ENCODE assay signal across 8 cellular contexts in genomic region chr2:27370026-27370815, GRCh38. TPM values are rescaled to one million over a fixed set of nuclear protein-coding genes. Genes with fewer than 3 reads are reported as not detected.
DNase-seq lines count a peak whose midpoint lies in the region; ATAC-seq and TF ChIP-seq lines count a peak whose summit lies in the region.

Gene EIF2B4, minus strand, starts transcription at chr2:27370338. Its CDS starts 24 bp downstream, at chr2:27370314.
A gene with protein sequence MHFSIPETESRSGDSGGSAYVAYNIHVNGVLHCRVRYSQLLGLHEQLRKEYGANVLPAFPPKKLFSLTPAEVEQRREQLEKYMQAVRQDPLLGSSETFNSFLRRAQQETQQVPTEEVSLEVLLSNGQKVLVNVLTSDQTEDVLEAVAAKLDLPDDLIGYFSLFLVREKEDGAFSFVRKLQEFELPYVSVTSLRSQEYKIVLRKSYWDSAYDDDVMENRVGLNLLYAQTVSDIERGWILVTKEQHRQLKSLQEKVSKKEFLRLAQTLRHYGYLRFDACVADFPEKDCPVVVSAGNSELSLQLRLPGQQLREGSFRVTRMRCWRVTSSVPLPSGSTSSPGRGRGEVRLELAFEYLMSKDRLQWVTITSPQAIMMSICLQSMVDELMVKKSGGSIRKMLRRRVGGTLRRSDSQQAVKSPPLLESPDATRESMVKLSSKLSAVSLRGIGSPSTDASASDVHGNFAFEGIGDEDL (plus strand): TSS chr2:27370616. CDS start chr2:27370744, 128 bp downstream.

- H3K27me3 Mint-ChIP-seq in activated T-cell treated with anti-CD3 and anti-CD28 coated beads, Interleukin-2, amount 50 U/mL, for 24 hours, result no peaks in the 10 kb centered on the region

- peaks cover 29 to 31% of the 10 kb centered on the region in 2 donors for H3K4me1 ChIP-seq in mucosa of rectum (ENCODE audit: control insufficient read depth in 2 of 2, insufficient read depth in 2 of 2, low read length in 2 of 2)

- H3K4me3 Mint-ChIP-seq in activated T-cell treated with anti-CD3 and anti-CD28 coated beads, Interleukin-2, amount 50 U/mL, for 24 hours, result peak within 1 kb of the TSS; percentile 94

- H3K27me3 ChIP-seq in mucosa of rectum (ENCODE audit: control insufficient read depth in 2 of 2, insufficient read depth in 2 of 2, low read length in 2 of 2), result no peaks in the 10 kb centered on the region

- DNase-seq in DMS79 treated with DMSO at 0.1 percent for 48 hours (lab: John Stamatoyannopoulos, UW), result peak; percentile 98
- DNase-seq in KG1 (lab: John Stamatoyannopoulos, UW), result peak; percentile 96
- DNase-seq in activated T-cell treated with anti-CD3 and anti-CD28 coated beads, Interleukin-2, amount 50 U/mL, for 24 hours, result peak; percentile 99
- peak; percentile 89 for DNase-seq in epithelial cell of proximal tubule (ENCODE audit: low read depth)
- DNase-seq in stimulated activated CD8-positive, alpha-beta memory T cell treated with anti-CD3 and anti-CD28 coated beads, Interleukin-4, amount 100 ng/mL, for 48 hours, result peak; percentile 99

- H3K9ac ChIP-seq in mucosa of rectum (ENCODE audit: low read depth in 1 of 2, low read length in 2 of 2), result peak within 1 kb of the TSS; percentile 97

- no peaks in the 10 kb centered on the region for H3K9me3 ChIP-seq in mucosa of rectum (ENCODE audit: control insufficient read depth in 2 of 2, low read length in 2 of 2)

- H3K27ac ChIP-seq in mucosa of rectum (ENCODE audit: low read depth in 2 of 2, low read length in 2 of 2), result peak within 1 kb of the TSS; percentile 91 to 93

- H3K9me3 Mint-ChIP-seq in activated T-cell treated with anti-CD3 and anti-CD28 coated beads, Interleukin-2, amount 50 U/mL, for 24 hours, result no peaks in the 10 kb centered on the region

- H3K4me3 ChIP-seq in epithelial cell of proximal tubule (ENCODE audit: low read depth, low read length) (peak within 1 kb of the TSS; percentile 86), mucosa of rectum (ENCODE audit: low read length in 2 of 2) (peak within 1 kb of the TSS; percentile 94 to 96)

- peaks cover 51% of the 10 kb centered on the region for H3K4me1 Mint-ChIP-seq in activated T-cell treated with anti-CD3 and anti-CD28 coated beads, Interleukin-2, amount 50 U/mL, for 24 hours (ENCODE audit: low read depth)

- peak within 1 kb of the TSS; percentile 96 for H3K27ac Mint-ChIP-seq in activated T-cell treated with anti-CD3 and anti-CD28 coated beads, Interleukin-2, amount 50 U/mL, for 24 hours

- H3K36me3 ChIP-seq in mucosa of rectum (ENCODE audit: control insufficient read depth in 2 of 2, insufficient read depth in 2 of 2, low read length in 2 of 2), result peaks cover 53 to 54% of the 10 kb centered on the region in 2 donors

- peaks cover 90% of the 10 kb centered on the region for H3K36me3 Mint-ChIP-seq in activated T-cell treated with anti-CD3 and anti-CD28 coated beads, Interleukin-2, amount 50 U/mL, for 24 hours (ENCODE audit: low read depth)

- TF ChIP-seq CTCF in epithelial cell of proximal tubule (conservative IDR thresholded peaks at IDR 0.05; ENCODE audit: low read depth, low read length), result peak; percentile 71

- peak; percentile 95 for ATAC-seq in GM21723 (IDR thresholded peaks at IDR 0.05; ENCODE audit: unreplicated experiment)

TF ChIP-seq in PFSK-1, 5 proteins besides CTCF, POLR2A, EP300 and RAD21:
- TF ChIP-seq REST (IDR thresholded peaks at IDR 0.05; ENCODE audit: insufficient read depth in 1 of 2, low read depth in 2 of 2, low read length in 2 of 2) (peak; percentile 13 to 44; a peak in 1 of 4 replicates), FOXP2 (optimal IDR thresholded peaks at IDR 0.05; ENCODE audit: borderline replicate concordance, extremely low read depth, extremely low read length, insufficient read depth) (no peak), SIN3A (IDR thresholded peaks at IDR 0.05; ENCODE audit: borderline replicate concordance, insufficient read depth, low read length) (peak; percentile 25; the same call in 1 of the 2 replicates), POLR2AphosphoS5 (IDR thresholded peaks at IDR 0.05; ENCODE audit: low read depth, low read length) (peak; percentile 86), TAF1 (IDR thresholded peaks at IDR 0.05; ENCODE audit: borderline replicate concordance, insufficient read depth, low read length) (peak; percentile 84)

RNA-seq across cellular contexts. Expression of gene EIF2B4, which starts in this region (rescaled TPM):
- 121 TPM for polyA plus RNA-seq in PFSK-1 (2012; ENCODE audit: insufficient read length, low read depth)
- 35.5 and 43.3 TPM in 2 replicates for total RNA-seq in epithelial cell of proximal tubule

RNA-seq across cellular contexts. Expression of the second gene that starts in this region (rescaled TPM):
- polyA plus RNA-seq in PFSK-1 (2012; ENCODE audit: insufficient read length, low read depth), result 143 TPM
- total RNA-seq in epithelial cell of proximal tubule, result 64.6 and 121 TPM in 2 replicates

Comparison
In these comparisons a context has a peak if more than half of its experiments do, and no peak if none do; other contexts are left out.
1. Peak in every context shown above with its lines: DNase-seq, ATAC-seq, H3K4me3 ChIP-seq and H3K27ac ChIP-seq.